16 cellular contexts compared by ENCODE assay signal in the genomic region with DNA sequence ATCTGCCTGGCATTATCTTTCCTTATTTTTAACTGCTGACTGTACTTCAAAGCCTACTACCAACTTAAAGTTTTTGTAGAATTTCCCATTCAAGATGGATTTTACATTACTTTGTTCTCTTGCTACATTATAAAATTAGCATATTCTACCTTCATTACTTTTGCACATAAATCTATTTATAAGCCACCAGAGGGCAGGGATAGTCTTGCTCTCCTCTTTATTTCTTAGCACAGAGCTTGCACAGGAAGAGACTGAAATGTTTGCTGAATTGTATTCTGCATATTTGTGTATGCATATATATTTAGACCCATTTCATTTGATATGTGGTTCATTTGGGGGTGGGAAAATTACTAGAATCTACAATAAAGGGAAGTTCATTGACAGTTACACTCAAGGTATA.
DNase-seq lines count a peak whose midpoint lies in the region; ATAC-seq and TF ChIP-seq lines count a peak whose summit lies in the region.
"Had no signal": no experiment of that assay in that cellular context is flagged by ENCODE, and none has a peak within 500 bp of the region (broad histone marks: within the 10 kb centered on the region; RNA-seq: fewer than 3 reads in every experiment).

No MANE protein-coding gene starts in this region.

- H3K9ac ChIP-seq in PC-3 (ENCODE audit: low read length) = no peak overlapping the region
- H3K9ac ChIP-seq in colonic mucosa (ENCODE audit: low read depth in 2 of 2, low read length in 2 of 2) = no peak overlapping the region

- ATAC-seq in Right ventricle myocardium superior (ENCODE audit: poor library complexity) (no peak), PC-3 (peak; percentile 60; the same call in 1 of the 2 replicates), GM19324 (IDR thresholded peaks at IDR 0.05; ENCODE audit: low FRiP score, unreplicated experiment) (no peak), HG03045 (IDR thresholded peaks at IDR 0.05; ENCODE audit: unreplicated experiment) (no peak)
- ATAC-seq: T-cell had no signal

- POLR2A ChIA-PET in PC-3 (lab: Charles Lee; ENCODE audit: unreplicated experiment) = interaction anchor here (0.6 to 0.7 kb wide), 2 partner anchors 296 to 297 kb away, joined by 4 read pairs; no protein-coding TSS in a partner anchor

- DNase-seq in cardiac muscle cell (ENCODE audit: low read depth in 1 of 2, low spot score in 1 of 2) = peak in 1 of 2 donors; percentile 20
- no peak for DNase-seq in Right ventricle myocardium superior
- peak; percentile 52 for DNase-seq in PC-3
- DNase-seq in epithelial cell of esophagus (ENCODE audit: low read depth) = peak; percentile 8
- DNase-seq in ACHN = no peak
- DNase-seq in colonic mucosa = no peak
- DNase-seq: activated naive CD4-positive, alpha-beta T cell treated with anti-CD3 and anti-CD28 coated beads for 36 hours; DMS79; foreskin melanocyte; kidney; NCI-H187 treated with DMSO at 0.1 percent for 48 hours; stimulated activated CD4-positive, alpha-beta T cell treated with anti-CD3 and anti-CD28 coated beads, Interleukin-1b, Interleukin-23, amount 100 ng/mL, for 48 hours; T-cell had no signal

- H3K79me2 ChIP-seq in PC-3 (ENCODE audit: low read length) = no peaks in the 10 kb centered on the region

- BruUV-seq in PC-3 (replicated peaks; lab: Mats Ljungman, UMichigan) = no TSS peak

- peak; percentile 26 for TF ChIP-seq CTCF in cardiac muscle cell (IDR thresholded peaks at IDR 0.05; ENCODE audit: low read depth, low read length)
- TF ChIP-seq CTCF in PC-3 (conservative IDR thresholded peaks at IDR 0.05; ENCODE audit: low read depth, low read length) = peak; percentile 70
- no peak for TF ChIP-seq CTCF in epithelial cell of esophagus (IDR thresholded peaks at IDR 0.05; ENCODE audit: insufficient read depth, low read depth, low read length, missing control alignments)
- TF ChIP-seq CTCF in colonic mucosa (IDR thresholded peaks at IDR 0.05) = no peak

- in situ Hi-C loops in ACHN (cut with HindIII; ENCODE audit: low pct_ligation_motif_present, low pct_unique_long_range_greater_than_20kb, low sequenced_read_pairs) = no loop called here

- no peaks in the 10 kb centered on the region for H3K36me3 ChIP-seq in cardiac muscle cell
- H3K36me3 ChIP-seq in PC-3 (ENCODE audit: low read depth, low read length) = no peaks in the 10 kb centered on the region
- no peaks in the 10 kb centered on the region for H3K36me3 ChIP-seq in colonic mucosa
- H3K36me3 ChIP-seq: HAP-1 had no signal

- no peak overlapping the region for H2AFZ ChIP-seq in PC-3 (ENCODE audit: low read length)

- H3K27ac ChIP-seq in cardiac muscle cell = no peak overlapping the region
- no peak overlapping the region for H3K27ac ChIP-seq in PC-3 (ENCODE audit: low read length)
- H3K27ac ChIP-seq in colonic mucosa = no peak overlapping the region

- no peak overlapping the region for H3K4me2 ChIP-seq in PC-3 (ENCODE audit: low read length)

- no peaks in the 10 kb centered on the region for H3K4me1 ChIP-seq in cardiac muscle cell (ENCODE audit: low read depth)
- no peaks in the 10 kb centered on the region for H3K4me1 ChIP-seq in PC-3 (ENCODE audit: insufficient read depth, low read length)
- no peaks in the 10 kb centered on the region for H3K4me1 ChIP-seq in colonic mucosa
- H3K4me1 ChIP-seq: HAP-1 had no signal

- CTCF ChIA-PET in PC-3 (lab: Charles Lee) = interaction anchor here (0.5 to 1.2 kb wide), 6 partner anchors 12 to 303 kb away, joined by 3 to 8 read pairs (median 4); no protein-coding TSS in a partner anchor

- H4K20me1 ChIP-seq in PC-3 (ENCODE audit: low read length) = no peaks in the 10 kb centered on the region

- H3K27me3 ChIP-seq in cardiac muscle cell = peaks cover 71% of the 10 kb centered on the region
- H3K27me3 ChIP-seq in PC-3 (ENCODE audit: low read length) = peaks cover 7% of the 10 kb centered on the region; the same call in 1 of the 2 replicates
- no peaks in the 10 kb centered on the region for H3K27me3 ChIP-seq in colonic mucosa

- H3K9me2 ChIP-seq in PC-3 (replicated peaks; ENCODE audit: low read length) = no peaks in the 10 kb centered on the region

- no peaks in the 10 kb centered on the region for H3F3A ChIP-seq in PC-3 (ENCODE audit: low read length, unreplicated experiment)

- intact Hi-C loops in Right ventricle myocardium superior (cut with DNase I) = no loop called here
- intact Hi-C loops in PC-3 (cut with micrococcal nuclease) = no loop called here
- intact Hi-C loops in colonic mucosa (cut with DNase I) = no loop called here

- H3K4me3 ChIP-seq in cardiac muscle cell (no peak overlapping the region), PC-3 (ENCODE audit: low read length) (no peak overlapping the region), epithelial cell of esophagus (ENCODE audit: low read length) (no peak overlapping the region), colonic mucosa (no peak overlapping the region)
- H3K4me3 ChIP-seq: HAP-1 had no signal

- H3K9me3 ChIP-seq in cardiac muscle cell (ENCODE audit: low read depth) = no peaks in the 10 kb centered on the region
- no peaks in the 10 kb centered on the region for H3K9me3 ChIP-seq in PC-3 (ENCODE audit: low read length)
- no peaks in the 10 kb centered on the region for H3K9me3 ChIP-seq in colonic mucosa
- H3K9me3 ChIP-seq: HAP-1 had no signal

Comparison
In these comparisons a context has a peak if more than half of its experiments do, and no peak if none do; other contexts are left out.
1. DNase-seq: peak in PC-3 (single experiment) and epithelial cell of esophagus (single experiment); none in Right ventricle myocardium superior (single experiment), ACHN (single experiment) and colonic mucosa (single experiment).
2. CTCF ChIP-seq: peak in cardiac muscle cell (single experiment) and PC-3 (single experiment); none in epithelial cell of esophagus (single experiment) and colonic mucosa (single experiment).